8 cellular contexts compared by ENCODE assay signal in genomic region chr6:158517581-158517980, GRCh38. TPM values are rescaled to one million over a fixed set of nuclear protein-coding genes. Genes with fewer than 3 reads are reported as not detected.
DNase-seq lines count a peak whose midpoint lies in the region; ATAC-seq lines count a peak whose summit lies in the region.

No MANE protein-coding gene starts in this region.

- intact Hi-C loops in activated CD4-positive, alpha-beta memory T cell treated with anti-CD3 and anti-CD28 coated beads for 36 hours (cut with micrococcal nuclease) = loop anchor here (5.0 kb wide), 1 partner anchor 60 kb away; no protein-coding TSS in a partner anchor
- intact Hi-C loops in left colon (cut with DNase I, micrococcal nuclease) = no loop called here

- DNase-seq in activated naive CD4-positive, alpha-beta T cell treated with anti-CD3 and anti-CD28 coated beads, Interleukin-2, amount 10 ng/mL, durations not matched to agents 7 days and 5 days = no peak
- no peak for DNase-seq in activated naive CD4-positive, alpha-beta T cell treated with anti-CD3 and anti-CD28 coated beads, Interleukin-2, amount 50 U/mL, for 16 hours
- peak; percentile 23 for DNase-seq in activated CD4-positive, alpha-beta memory T cell treated with anti-CD3 and anti-CD28 coated beads for 36 hours
- DNase-seq in smooth muscle cell of the brain vasculature (ENCODE audit: low read depth, low spot score) = peak; percentile 21
- DNase-seq in activated gamma-delta T cell treated with Interleukin-2 at 50 U/mL for 16 hours = no peak
- no peak for DNase-seq in GM19240 (ENCODE audit: insufficient read length, low spot score)
- no peak for DNase-seq in left colon

- H3K4me1 Mint-ChIP-seq in activated naive CD4-positive, alpha-beta T cell treated with anti-CD3 and anti-CD28 coated beads, Interleukin-2, amount 10 ng/mL, durations not matched to agents 7 days and 5 days = peaks cover 54% of the 10 kb centered on the region
- peaks cover 25% of the 10 kb centered on the region for H3K4me1 Mint-ChIP-seq in activated CD4-positive, alpha-beta memory T cell treated with anti-CD3 and anti-CD28 coated beads for 36 hours (ENCODE audit: low read depth)

- CTCF ChIA-PET in activated naive CD4-positive, alpha-beta T cell treated with anti-CD3 and anti-CD28 coated beads, Interleukin-2, amount 10 ng/mL, durations not matched to agents 7 days and 5 days (lab: Charles Lee) = no interaction called here
- CTCF ChIA-PET in activated CD4-positive, alpha-beta memory T cell treated with anti-CD3 and anti-CD28 coated beads for 36 hours (lab: Charles Lee) = no interaction called here

- H3K27ac Mint-ChIP-seq in activated naive CD4-positive, alpha-beta T cell treated with anti-CD3 and anti-CD28 coated beads, Interleukin-2, amount 10 ng/mL, durations not matched to agents 7 days and 5 days = peak overlapping the region; percentile 71
- no peak overlapping the region for H3K27ac Mint-ChIP-seq in activated CD4-positive, alpha-beta memory T cell treated with anti-CD3 and anti-CD28 coated beads for 36 hours

- H3K27me3 Mint-ChIP-seq in activated naive CD4-positive, alpha-beta T cell treated with anti-CD3 and anti-CD28 coated beads, Interleukin-2, amount 10 ng/mL, durations not matched to agents 7 days and 5 days = peaks cover 58% of the 10 kb centered on the region
- H3K27me3 Mint-ChIP-seq in activated CD4-positive, alpha-beta memory T cell treated with anti-CD3 and anti-CD28 coated beads for 36 hours = peaks cover 6% of the 10 kb centered on the region

- peak overlapping the region; percentile 77 for H3K4me3 Mint-ChIP-seq in activated naive CD4-positive, alpha-beta T cell treated with anti-CD3 and anti-CD28 coated beads, Interleukin-2, amount 10 ng/mL, durations not matched to agents 7 days and 5 days
- H3K4me3 Mint-ChIP-seq in activated CD4-positive, alpha-beta memory T cell treated with anti-CD3 and anti-CD28 coated beads for 36 hours = no peak overlapping the region

- no peaks in the 10 kb centered on the region for H3K36me3 Mint-ChIP-seq in activated naive CD4-positive, alpha-beta T cell treated with anti-CD3 and anti-CD28 coated beads, Interleukin-2, amount 10 ng/mL, durations not matched to agents 7 days and 5 days
- H3K36me3 Mint-ChIP-seq in activated CD4-positive, alpha-beta memory T cell treated with anti-CD3 and anti-CD28 coated beads for 36 hours = no peaks in the 10 kb centered on the region

- no peaks in the 10 kb centered on the region for H3K9me3 Mint-ChIP-seq in activated naive CD4-positive, alpha-beta T cell treated with anti-CD3 and anti-CD28 coated beads, Interleukin-2, amount 10 ng/mL, durations not matched to agents 7 days and 5 days
- H3K9me3 Mint-ChIP-seq in activated CD4-positive, alpha-beta memory T cell treated with anti-CD3 and anti-CD28 coated beads for 36 hours = no peaks in the 10 kb centered on the region

- ATAC-seq in HG02981 (IDR thresholded peaks at IDR 0.05; ENCODE audit: unreplicated experiment) (peak; percentile 49), left colon (no peak)

- POLR2A ChIA-PET in activated CD4-positive, alpha-beta memory T cell treated with anti-CD3 and anti-CD28 coated beads for 36 hours (lab: Charles Lee) = no interaction called here

RNA-seq across cellular contexts. Expression of gene TMEM181, which starts 42.3 kb away (rescaled TPM):
- 10 to 100 TPM; 11.3 to 11.6 TPM for total RNA-seq in activated CD4-positive, alpha-beta memory T cell treated with anti-CD3 and anti-CD28 coated beads for 36 hours
- 10 to 100 TPM; 41.2 to 46.7 TPM for total RNA-seq in left colon

Comparison
In these comparisons a context has a peak if more than half of its experiments do, and no peak if none do; other contexts are left out.
1. DNase-seq: peak in activated CD4-positive, alpha-beta memory T cell treated with anti-CD3 and anti-CD28 coated beads for 36 hours (single experiment) and smooth muscle cell of the brain vasculature (single experiment); none in activated naive CD4-positive, alpha-beta T cell treated with anti-CD3 and anti-CD28 coated beads, Interleukin-2, amount 10 ng/mL, durations not matched to agents 7 days and 5 days (single experiment), activated naive CD4-positive, alpha-beta T cell treated with anti-CD3 and anti-CD28 coated beads, Interleukin-2, amount 50 U/mL, for 16 hours (single experiment), activated gamma-delta T cell treated with Interleukin-2 at 50 U/mL for 16 hours (single experiment), GM19240 (single experiment) and left colon (0 of 2).